9 cellular contexts compared by ENCODE assay signal in the genomic region with DNA sequence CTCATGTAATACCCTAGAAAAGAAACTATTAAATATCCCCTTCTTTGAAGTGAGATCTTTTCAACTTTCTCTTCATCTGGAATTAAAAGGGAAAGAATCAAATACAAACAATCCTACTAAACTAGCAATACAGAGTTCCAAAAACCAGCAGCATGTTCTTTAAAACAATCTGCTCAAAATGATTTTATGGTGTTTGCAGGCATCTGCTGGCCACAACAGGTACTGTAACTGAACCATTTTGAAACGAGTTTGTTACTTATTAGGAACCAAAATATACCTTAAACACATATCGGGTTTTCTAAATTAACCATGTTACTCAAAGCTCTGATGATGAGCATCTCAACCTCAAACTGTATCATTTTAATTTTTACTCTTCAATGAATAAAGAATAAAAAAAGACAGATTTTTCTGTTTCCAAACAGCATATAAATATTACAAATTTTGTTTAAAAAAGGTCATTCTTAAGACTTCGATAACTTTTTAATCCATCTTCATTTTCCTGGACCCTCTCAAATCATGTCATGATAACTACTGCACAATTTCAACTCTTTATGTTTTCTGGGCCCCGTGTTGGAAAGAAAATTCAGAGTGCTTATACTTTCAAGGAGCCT. TPM values are rescaled to one million over a fixed set of nuclear protein-coding genes. Genes with fewer than 3 reads are reported as not detected.
A peak's percentile ranks its signal among the peaks of the same experiment; 100 is the strongest.
DNase-seq lines count a peak whose midpoint lies in the region; ATAC-seq and TF ChIP-seq lines count a peak whose summit lies in the region.
"Had no signal": no experiment of that assay in that cellular context is flagged by ENCODE, and none has a peak within 500 bp of the region (broad histone marks: within the 10 kb centered on the region; RNA-seq: fewer than 3 reads in every experiment).

No MANE protein-coding gene starts in this region.

- H3K9ac ChIP-seq in IMR-90 (ENCODE audit: low read depth, low read length): no peak overlapping the region
- no peak overlapping the region for H3K9ac ChIP-seq in liver (ENCODE audit: low read depth in 1 of 2, low read length in 2 of 2)

- TF ChIP-seq CTCF in GM10266 (IDR thresholded peaks at IDR 0.05; ENCODE audit: control insufficient read depth, insufficient read depth, low read depth, missing control alignments) (peak; percentile 61), IMR-90 (conservative IDR thresholded peaks at IDR 0.05; ENCODE audit: low read depth, low read length) (peak; percentile 52), liver (IDR thresholded peaks at IDR 0.05; ENCODE audit: low read depth, low read length, missing input control) (peak; percentile 65)
- peak; percentile 69 for TF ChIP-seq CTCF in activated CD8-positive, alpha-beta T cell treated with anti-CD3 and anti-CD28 coated beads for 36 hours (IDR thresholded peaks at IDR 0.05)

- no peaks in the 10 kb centered on the region for H3K36me3 ChIP-seq in IMR-90 (ENCODE audit: control insufficient read depth, insufficient read depth, low read length)
- peaks cover 0 to 8% (median 1%) of the 10 kb centered on the region in 4 donors for H3K36me3 ChIP-seq in liver (ENCODE audit: control insufficient read depth in 4 of 4, insufficient read depth in 3 of 4, low read depth in 1 of 4, low read length in 3 of 4)
- H3K36me3 ChIP-seq in H7 (replicated peaks; ENCODE audit: control insufficient read depth, insufficient read depth, low read length): no peaks in the 10 kb centered on the region
- H3K36me3 ChIP-seq: SJCRH30 had no signal

- no peak for DNase-seq in GM10266 (ENCODE audit: extremely low spot score)
- peak; percentile 33 for DNase-seq in IMR-90
- DNase-seq in activated CD8-positive, alpha-beta T cell treated with anti-CD3 and anti-CD28 coated beads for 36 hours: peak; percentile 43
- no peak for DNase-seq in activated CD4-positive, alpha-beta memory T cell treated with anti-CD3 and anti-CD28 coated beads for 36 hours
- DNase-seq in stimulated activated CD4-positive, alpha-beta T cell treated with anti-CD3 and anti-CD28 coated beads, Interleukin-4, amount 100 ng/mL, for 24 hours: no peak
- DNase-seq in H7: no peak

- intact Hi-C loops in IMR-90 (cut with micrococcal nuclease): no loop called here
- intact Hi-C loops in activated CD8-positive, alpha-beta T cell treated with anti-CD3 and anti-CD28 coated beads for 36 hours (cut with micrococcal nuclease): loop anchor here (5.0 kb wide), 1 partner anchor 54 kb away; a partner anchor contains a TSS
- intact Hi-C loops in activated CD4-positive, alpha-beta memory T cell treated with anti-CD3 and anti-CD28 coated beads for 36 hours (cut with micrococcal nuclease): loop anchor here (2.0 kb wide), 1 partner anchor 21 kb away; no protein-coding TSS in a partner anchor

- H2AK5ac ChIP-seq in IMR-90 (ENCODE audit: low read depth, low read length): no peak overlapping the region

- H3K27ac Mint-ChIP-seq in activated CD8-positive, alpha-beta T cell treated with anti-CD3 and anti-CD28 coated beads for 36 hours: no peak overlapping the region
- no peak overlapping the region for H3K27ac Mint-ChIP-seq in activated CD4-positive, alpha-beta memory T cell treated with anti-CD3 and anti-CD28 coated beads for 36 hours

- no peaks in the 10 kb centered on the region for H3K27me3 ChIP-seq in IMR-90 (ENCODE audit: control insufficient read depth, insufficient read depth, low read length)
- H3K27me3 ChIP-seq in liver (ENCODE audit: control insufficient read depth in 4 of 4, insufficient read depth in 4 of 4, low read length in 3 of 4): no peaks in the 10 kb centered on the region
- H3K27me3 ChIP-seq in H7 (ENCODE audit: control insufficient read depth, insufficient read depth, low read length): no peaks in the 10 kb centered on the region
- H3K27me3 ChIP-seq: SJCRH30 had no signal

- H4K91ac ChIP-seq in IMR-90 (ENCODE audit: insufficient read depth, low read depth, low read length): no peak overlapping the region

- H3K9me1 ChIP-seq in IMR-90 (ENCODE audit: insufficient read depth, low read length): no peaks in the 10 kb centered on the region

- ATAC-seq in IMR-90 (ENCODE audit: low read depth): no peak
- ATAC-seq in activated CD8-positive, alpha-beta T cell treated with anti-CD3 and anti-CD28 coated beads for 36 hours: no peak
- no peak for ATAC-seq in GM21619 (IDR thresholded peaks at IDR 0.05; ENCODE audit: unreplicated experiment)

- H3K14ac ChIP-seq in IMR-90 (replicated peaks; ENCODE audit: low read depth, low read length): no peak overlapping the region

- H3K4me3 ChIP-seq in IMR-90 (ENCODE audit: insufficient read depth, low read depth, low read length) (no peak overlapping the region), liver (ENCODE audit: low read depth in 1 of 3, low read length in 3 of 3) (no peak overlapping the region), H7 (ENCODE audit: insufficient read depth, low read depth, low read length) (no peak overlapping the region)
- H3K4me3 ChIP-seq: SJCRH30 had no signal

- H3K4me3 Mint-ChIP-seq in activated CD8-positive, alpha-beta T cell treated with anti-CD3 and anti-CD28 coated beads for 36 hours: no peak overlapping the region
- no peak overlapping the region for H3K4me3 Mint-ChIP-seq in activated CD4-positive, alpha-beta memory T cell treated with anti-CD3 and anti-CD28 coated beads for 36 hours

- no peak overlapping the region for H2BK20ac ChIP-seq in IMR-90 (ENCODE audit: low read depth, low read length)

- H3K79me1 ChIP-seq in IMR-90 (ENCODE audit: low read depth in 1 of 2, low read length in 2 of 2): no peaks in the 10 kb centered on the region

- H2AK9ac ChIP-seq in IMR-90 (replicated peaks; ENCODE audit: low read depth, low read length, poor library complexity): no peak overlapping the region

- H3K27me3 Mint-ChIP-seq in activated CD8-positive, alpha-beta T cell treated with anti-CD3 and anti-CD28 coated beads for 36 hours: no peaks in the 10 kb centered on the region
- no peaks in the 10 kb centered on the region for H3K27me3 Mint-ChIP-seq in activated CD4-positive, alpha-beta memory T cell treated with anti-CD3 and anti-CD28 coated beads for 36 hours

- no peak overlapping the region for H2BK120ac ChIP-seq in IMR-90 (ENCODE audit: low read depth, low read length)

- H3K56ac ChIP-seq in IMR-90 (ENCODE audit: extremely low read depth, insufficient read depth, low read length): no peak overlapping the region

- H3K18ac ChIP-seq in IMR-90 (ENCODE audit: low read depth, low read length): no peak overlapping the region

- no peak overlapping the region for H2BK15ac ChIP-seq in IMR-90 (ENCODE audit: low read depth, low read length)

- H3K4me2 ChIP-seq in IMR-90 (ENCODE audit: low read depth, low read length): no peak overlapping the region

- no peak overlapping the region for H3K27ac ChIP-seq in IMR-90 (ENCODE audit: insufficient read depth, low read length)
- H3K27ac ChIP-seq in liver (ENCODE audit: low read depth in 1 of 2, low read length in 2 of 2): no peak overlapping the region
- H3K27ac ChIP-seq: SJCRH30 had no signal

- in situ Hi-C loops in IMR-90 (cut with MboI; ENCODE audit: low sequenced_read_pairs): no loop called here

- WGBS in IMR-90 (ENCODE audit: extremely low coverage in 2 of 2, insufficient read length in 1 of 2), 2 experiments: no CpG with 5 or more reads among the region's 4 CpGs
- WGBS in liver: 67% methylated on average over 4 of the region's 4 CpGs

- CTCF ChIA-PET in IMR-90 (lab: Yijun Ruan, JAX): no interaction called here
- CTCF ChIA-PET in activated CD8-positive, alpha-beta T cell treated with anti-CD3 and anti-CD28 coated beads for 36 hours (lab: Charles Lee): interaction anchor here (0.8 to 2.4 kb wide), 4 partner anchors 18 to 130 kb away, joined by 3 to 8 read pairs (median 3); no protein-coding TSS in a partner anchor
- CTCF ChIA-PET in activated CD4-positive, alpha-beta memory T cell treated with anti-CD3 and anti-CD28 coated beads for 36 hours (lab: Charles Lee): interaction anchor here (0.6 kb wide), 1 partner anchor 55 kb away, joined by 3 read pairs; no protein-coding TSS in a partner anchor

- H3K9me3 Mint-ChIP-seq in activated CD8-positive, alpha-beta T cell treated with anti-CD3 and anti-CD28 coated beads for 36 hours: no peaks in the 10 kb centered on the region
- H3K9me3 Mint-ChIP-seq in activated CD4-positive, alpha-beta memory T cell treated with anti-CD3 and anti-CD28 coated beads for 36 hours: no peaks in the 10 kb centered on the region

- H4K8ac ChIP-seq in IMR-90 (ENCODE audit: low read depth in 2 of 2, low read length in 2 of 2): no peak overlapping the region

- no peak overlapping the region for H2AFZ ChIP-seq in IMR-90 (replicated peaks; ENCODE audit: low read length, poor library complexity)

- peak; percentile 63 for TF ChIP-seq RAD21 in IMR-90 (IDR thresholded peaks at IDR 0.05; ENCODE audit: low read length)
- peak; percentile 72 to 80 for TF ChIP-seq RAD21 in liver (IDR thresholded peaks at IDR 0.05)

- H4K20me1 ChIP-seq in IMR-90 (ENCODE audit: insufficient read depth, low read length): no peaks in the 10 kb centered on the region

- no peak overlapping the region for H2BK5ac ChIP-seq in IMR-90 (ENCODE audit: low read depth, low read length, poor library complexity, severe bottlenecking)

- dilution Hi-C loops in IMR-90 (cut with HindIII; ENCODE audit: low sequenced_read_pairs, unreplicated experiment): no loop called here

- no peak overlapping the region for H3K4ac ChIP-seq in IMR-90 (ENCODE audit: low read depth, low read length)

- H4K5ac ChIP-seq in IMR-90 (ENCODE audit: low read depth, low read length): no peak overlapping the region

- H3K36me3 Mint-ChIP-seq in activated CD8-positive, alpha-beta T cell treated with anti-CD3 and anti-CD28 coated beads for 36 hours (ENCODE audit: low read depth): peaks cover 13% of the 10 kb centered on the region
- H3K36me3 Mint-ChIP-seq in activated CD4-positive, alpha-beta memory T cell treated with anti-CD3 and anti-CD28 coated beads for 36 hours: peaks cover 8% of the 10 kb centered on the region

- H3K9me3 ChIP-seq in IMR-90 (ENCODE audit: control insufficient read depth, insufficient read depth, low read length): peaks cover 1% of the 10 kb centered on the region; the same call in 1 of the 2 replicates
- no peaks in the 10 kb centered on the region for H3K9me3 ChIP-seq in liver (ENCODE audit: control insufficient read depth in 4 of 4, low read length in 3 of 4)
- H3K9me3 ChIP-seq: SJCRH30 had no signal

- H3K4me1 ChIP-seq in IMR-90 (ENCODE audit: control insufficient read depth, insufficient read depth, low read length) (no peaks in the 10 kb centered on the region), liver (ENCODE audit: control insufficient read depth in 4 of 4, insufficient read depth in 4 of 4, low read length in 3 of 4) (no peaks in the 10 kb centered on the region)

- peaks cover 31% of the 10 kb centered on the region for H3K4me1 Mint-ChIP-seq in activated CD8-positive, alpha-beta T cell treated with anti-CD3 and anti-CD28 coated beads for 36 hours (ENCODE audit: low read depth)
- H3K4me1 Mint-ChIP-seq in activated CD4-positive, alpha-beta memory T cell treated with anti-CD3 and anti-CD28 coated beads for 36 hours (ENCODE audit: low read depth): peaks cover 20% of the 10 kb centered on the region

- no peak overlapping the region for H3K23ac ChIP-seq in IMR-90 (ENCODE audit: low read depth, low read length)

- no TSS peak for BruUV-seq in IMR-90 (replicated peaks; lab: Mats Ljungman, UMichigan)

- POLR2A ChIA-PET in IMR-90 (lab: Charles Lee; ENCODE audit: unreplicated experiment): no interaction called here
- POLR2A ChIA-PET in activated CD8-positive, alpha-beta T cell treated with anti-CD3 and anti-CD28 coated beads for 36 hours (lab: Charles Lee): no interaction called here
- POLR2A ChIA-PET in activated CD4-positive, alpha-beta memory T cell treated with anti-CD3 and anti-CD28 coated beads for 36 hours (lab: Charles Lee): no interaction called here

- TF ChIP-seq POLR2A in IMR-90 (IDR thresholded peaks at IDR 0.05; ENCODE audit: low read depth, low read length): no peak

RNA-seq across cellular contexts. Expression of a gene that starts 56.5 kb away (rescaled TPM):
- 1.7 and 1.8 TPM in 2 replicates for total RNA-seq in IMR-90 (2012; rRNA removed)
- polyA plus RNA-seq in IMR-90 (2012; rRNA removed): 0.13 and 0.32 TPM in 2 replicates
- polyA plus RNA-seq in IMR-90 (2012; cell fraction: cytosol; rRNA removed): 0.01 and 0.02 TPM in 2 replicates
- polyA plus RNA-seq in IMR-90 (2012; cell fraction: nucleus; rRNA removed; ENCODE audit: low replicate concordance): 0.01 and 0.18 TPM in 2 replicates
- total RNA-seq in activated CD8-positive, alpha-beta T cell treated with anti-CD3 and anti-CD28 coated beads for 36 hours: 10 to 100 TPM; 30.0 to 31.0 TPM
- 10 to 100 TPM in 1 of 2 donors, 1 to 10 TPM in 1; 5.3 to 23.6 TPM for total RNA-seq in liver
- 1 to 10 TPM; 1.6 to 5.5 TPM for polyA plus RNA-seq in liver
- 10 to 100 TPM; 49.3 to 57.7 TPM for total RNA-seq in activated CD4-positive, alpha-beta memory T cell treated with anti-CD3 and anti-CD28 coated beads for 36 hours
- total RNA-seq in H7 (2014; rRNA removed; shearing (Covaris generic)): 0.41 and 1.7 TPM in 2 replicates

Comparison
In these comparisons a context has a peak if more than half of its experiments do, and no peak if none do; other contexts are left out.
1. DNase-seq: peak in IMR-90 (single experiment) and activated CD8-positive, alpha-beta T cell treated with anti-CD3 and anti-CD28 coated beads for 36 hours (single experiment); none in GM10266 (single experiment), activated CD4-positive, alpha-beta memory T cell treated with anti-CD3 and anti-CD28 coated beads for 36 hours (single experiment), stimulated activated CD4-positive, alpha-beta T cell treated with anti-CD3 and anti-CD28 coated beads, Interleukin-4, amount 100 ng/mL, for 24 hours (single experiment) and H7 (single experiment).
2. Peak in every context shown above with its lines, with median percentiles within 50 percentile points of each other: CTCF ChIP-seq.